In the genomic region with DNA sequence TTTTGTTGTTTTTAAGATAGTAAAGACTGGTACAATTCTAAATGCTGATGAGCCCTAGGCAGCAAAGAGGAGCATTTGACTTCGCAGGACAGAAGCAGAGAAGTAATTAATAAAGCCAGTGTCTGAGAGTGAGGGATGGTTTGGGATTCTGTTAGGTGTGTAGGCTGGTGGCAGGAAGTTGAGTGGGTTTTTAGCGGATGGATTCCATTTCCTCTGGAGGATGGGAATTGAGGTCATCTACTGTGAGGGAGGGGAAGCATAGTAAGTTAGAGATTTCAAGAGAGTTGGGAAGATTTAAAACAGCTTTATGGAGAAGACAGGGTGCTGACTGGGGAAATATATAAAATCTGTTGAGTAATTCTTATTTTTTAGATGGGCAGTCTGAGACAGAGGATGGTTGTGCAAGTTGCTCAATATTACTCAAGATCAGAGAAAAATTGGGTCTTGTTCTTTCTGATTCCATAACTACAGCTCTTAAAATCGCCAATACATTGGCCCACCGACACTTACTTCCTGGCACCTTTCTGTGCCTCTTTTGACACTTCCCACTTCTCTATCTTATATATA, we compare ENCODE assay signal across 3 cellular contexts.
TF ChIP-seq lines count a peak whose summit lies in the region.

No MANE protein-coding gene starts in this region.

TF ChIP-seq in SK-N-SH, 30 proteins besides CTCF, POLR2A, EP300 and RAD21 (continued from another document):
- TF ChIP-seq, protein P1, sequence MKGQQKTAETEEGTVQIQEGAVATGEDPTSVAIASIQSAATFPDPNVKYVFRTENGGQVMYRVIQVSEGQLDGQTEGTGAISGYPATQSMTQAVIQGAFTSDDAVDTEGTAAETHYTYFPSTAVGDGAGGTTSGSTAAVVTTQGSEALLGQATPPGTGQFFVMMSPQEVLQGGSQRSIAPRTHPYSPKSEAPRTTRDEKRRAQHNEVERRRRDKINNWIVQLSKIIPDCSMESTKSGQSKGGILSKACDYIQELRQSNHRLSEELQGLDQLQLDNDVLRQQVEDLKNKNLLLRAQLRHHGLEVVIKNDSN (IDR thresholded peaks at IDR 0.05; ENCODE audit: borderline replicate concordance, low read depth) = no peak
- no peak for TF ChIP-seq GABPA (IDR thresholded peaks at IDR 0.05; ENCODE audit: low read depth)
TF ChIP-seq in SK-N-SH: peak in this region for 0.

TF ChIP-seq in SK-N-SH treated with all-trans-retinoic acid at 6 μM for 48 hours, 23 proteins besides CTCF, POLR2A, EP300 and RAD21 (continued from another document):
- TF ChIP-seq ZNF70 (CRISPR knock-in tag; IDR thresholded peaks at IDR 0.05) (no peak), GLIS3 (CRISPR knock-in tag; IDR thresholded peaks at IDR 0.05) (no peak), ARNTL (CRISPR knock-in tag; IDR thresholded peaks at IDR 0.05; ENCODE audit: borderline replicate concordance, low read depth) (no peak), BACH2 (CRISPR knock-in tag; IDR thresholded peaks at IDR 0.05; ENCODE audit: borderline replicate concordance) (no peak), OSR1 (CRISPR knock-in tag; IDR thresholded peaks at IDR 0.05) (no peak), ZNF565 (CRISPR knock-in tag; conservative IDR thresholded peaks at IDR 0.05; ENCODE audit: low read depth) (no peak)
- TF ChIP-seq, protein P2, sequence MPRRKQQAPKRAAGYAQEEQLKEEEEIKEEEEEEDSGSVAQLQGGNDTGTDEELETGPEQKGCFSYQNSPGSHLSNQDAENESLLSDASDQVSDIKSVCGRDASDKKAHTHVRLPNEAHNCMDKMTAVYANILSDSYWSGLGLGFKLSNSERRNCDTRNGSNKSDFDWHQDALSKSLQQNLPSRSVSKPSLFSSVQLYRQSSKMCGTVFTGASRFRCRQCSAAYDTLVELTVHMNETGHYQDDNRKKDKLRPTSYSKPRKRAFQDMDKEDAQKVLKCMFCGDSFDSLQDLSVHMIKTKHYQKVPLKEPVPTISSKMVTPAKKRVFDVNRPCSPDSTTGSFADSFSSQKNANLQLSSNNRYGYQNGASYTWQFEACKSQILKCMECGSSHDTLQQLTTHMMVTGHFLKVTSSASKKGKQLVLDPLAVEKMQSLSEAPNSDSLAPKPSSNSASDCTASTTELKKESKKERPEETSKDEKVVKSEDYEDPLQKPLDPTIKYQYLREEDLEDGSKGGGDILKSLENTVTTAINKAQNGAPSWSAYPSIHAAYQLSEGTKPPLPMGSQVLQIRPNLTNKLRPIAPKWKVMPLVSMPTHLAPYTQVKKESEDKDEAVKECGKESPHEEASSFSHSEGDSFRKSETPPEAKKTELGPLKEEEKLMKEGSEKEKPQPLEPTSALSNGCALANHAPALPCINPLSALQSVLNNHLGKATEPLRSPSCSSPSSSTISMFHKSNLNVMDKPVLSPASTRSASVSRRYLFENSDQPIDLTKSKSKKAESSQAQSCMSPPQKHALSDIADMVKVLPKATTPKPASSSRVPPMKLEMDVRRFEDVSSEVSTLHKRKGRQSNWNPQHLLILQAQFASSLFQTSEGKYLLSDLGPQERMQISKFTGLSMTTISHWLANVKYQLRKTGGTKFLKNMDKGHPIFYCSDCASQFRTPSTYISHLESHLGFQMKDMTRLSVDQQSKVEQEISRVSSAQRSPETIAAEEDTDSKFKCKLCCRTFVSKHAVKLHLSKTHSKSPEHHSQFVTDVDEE (CRISPR knock-in tag; IDR thresholded peaks at IDR 0.05) = no peak

TF ChIP-seq in WTC11, 78 proteins besides CTCF, POLR2A, EP300 and RAD21 (continued from another document):
- TF ChIP-seq, protein P3, sequence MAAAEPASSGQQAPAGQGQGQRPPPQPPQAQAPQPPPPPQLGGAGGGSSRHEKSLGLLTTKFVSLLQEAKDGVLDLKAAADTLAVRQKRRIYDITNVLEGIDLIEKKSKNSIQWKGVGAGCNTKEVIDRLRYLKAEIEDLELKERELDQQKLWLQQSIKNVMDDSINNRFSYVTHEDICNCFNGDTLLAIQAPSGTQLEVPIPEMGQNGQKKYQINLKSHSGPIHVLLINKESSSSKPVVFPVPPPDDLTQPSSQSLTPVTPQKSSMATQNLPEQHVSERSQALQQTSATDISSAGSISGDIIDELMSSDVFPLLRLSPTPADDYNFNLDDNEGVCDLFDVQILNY (CRISPR knock-in tag; IDR thresholded peaks at IDR 0.05) = no peak
- TF ChIP-seq MXD4 (CRISPR knock-in tag; IDR thresholded peaks at IDR 0.05; ENCODE audit: borderline replicate concordance) = no peak
